ENCODE assay signal across 22 cellular contexts in genomic region chr3:32862247-32863013, GRCh38. TPM values are rescaled to one million over a fixed set of nuclear protein-coding genes. Genes with fewer than 3 reads are reported as not detected.
DNase-seq lines count a peak whose midpoint lies in the region; ATAC-seq and TF ChIP-seq lines count a peak whose summit lies in the region.
"Had no signal": no experiment of that assay in that cellular context is flagged by ENCODE, and none has a peak within 500 bp of the region (broad histone marks: within the 10 kb centered on the region; RNA-seq: fewer than 3 reads in every experiment).

No MANE protein-coding gene starts in this region.

- DNase-seq in cardiac muscle cell (ENCODE audit: low read depth in 1 of 2, low spot score in 1 of 2) (no peak), heart left ventricle (no peak), brain pericyte (ENCODE audit: low read depth, low spot score) (peak; percentile 49), mesothelial cell of epicardium (ENCODE audit: low spot score in 2 of 2, unreplicated experiment in 2 of 2) (no peak), retina (peak; percentile 68), kidney tubule cell (ENCODE audit: low spot score) (no peak)
- DNase-seq in activated T-cell treated with anti-CD3 and anti-CD28 coated beads, Interleukin-2, amount 50 U/mL, for 24 hours = no peak
- DNase-seq: DND-41, GM23248, NCI-H1092 treated with DMSO at 0.1 percent for 48 hours, NCI-H1694 treated with DMSO at 0.1 percent for 48 hours, NCI-H2107, NCI-H345, NCI-H524 treated with DMSO at 0.1 percent for 48 hours, PC-9, SIG-M5 had no signal

- H3K9me3 ChIP-seq in cardiac muscle cell (ENCODE audit: low read depth) (no peaks in the 10 kb centered on the region), heart left ventricle (no peaks in the 10 kb centered on the region)

- H3K4me3 Mint-ChIP-seq in mesothelial cell of epicardium = no peak overlapping the region
- no peak overlapping the region for H3K4me3 Mint-ChIP-seq in activated T-cell treated with anti-CD3 and anti-CD28 coated beads, Interleukin-2, amount 50 U/mL, for 24 hours
- H3K4me3 Mint-ChIP-seq: CD14-positive monocyte had no signal

- TF ChIP-seq CTCF in cardiac muscle cell (IDR thresholded peaks at IDR 0.05; ENCODE audit: low read depth, low read length) (no peak), heart left ventricle (IDR thresholded peaks at IDR 0.05) (no peak), mesothelial cell of epicardium (IDR thresholded peaks at IDR 0.05; ENCODE audit: unreplicated experiment) (no peak)

- no peaks in the 10 kb centered on the region for H3K27me3 Mint-ChIP-seq in mesothelial cell of epicardium (ENCODE audit: low read depth)
- H3K27me3 Mint-ChIP-seq in activated T-cell treated with anti-CD3 and anti-CD28 coated beads, Interleukin-2, amount 50 U/mL, for 24 hours = no peaks in the 10 kb centered on the region

- H3K9me3 Mint-ChIP-seq in mesothelial cell of epicardium = no peaks in the 10 kb centered on the region
- no peaks in the 10 kb centered on the region for H3K9me3 Mint-ChIP-seq in activated T-cell treated with anti-CD3 and anti-CD28 coated beads, Interleukin-2, amount 50 U/mL, for 24 hours
- H3K9me3 Mint-ChIP-seq: CD14-positive monocyte had no signal

- no peak for TF ChIP-seq POLR2A in heart left ventricle (IDR thresholded peaks at IDR 0.05)

- H3K36me3 Mint-ChIP-seq in mesothelial cell of epicardium = no peaks in the 10 kb centered on the region
- H3K36me3 Mint-ChIP-seq in activated T-cell treated with anti-CD3 and anti-CD28 coated beads, Interleukin-2, amount 50 U/mL, for 24 hours (ENCODE audit: low read depth) = no peaks in the 10 kb centered on the region
- H3K36me3 Mint-ChIP-seq: CD14-positive monocyte had no signal

- H3K27ac ChIP-seq in cardiac muscle cell (peak overlapping the region; percentile 48), heart left ventricle (no peak overlapping the region)
- H3K27ac ChIP-seq: 22Rv1, GM23248, PC-9, RWPE1 had no signal

- ATAC-seq in heart left ventricle (no peak), GM19351 (IDR thresholded peaks at IDR 0.05; ENCODE audit: unreplicated experiment) (no peak)

- 71 to 81% (median 78%) methylated on average over 11 of the region's 11 CpGs for WGBS in heart left ventricle, 4 donors

- H3K4me3 ChIP-seq in cardiac muscle cell (no peak overlapping the region), heart left ventricle (no peak overlapping the region)
- H3K4me3 ChIP-seq: GM23248, PC-9 had no signal

- H3K36me3 ChIP-seq in cardiac muscle cell (no peaks in the 10 kb centered on the region), heart left ventricle (no peaks in the 10 kb centered on the region)

- H3K4me1 Mint-ChIP-seq in mesothelial cell of epicardium = peaks cover 33% of the 10 kb centered on the region
- H3K4me1 Mint-ChIP-seq in activated T-cell treated with anti-CD3 and anti-CD28 coated beads, Interleukin-2, amount 50 U/mL, for 24 hours (ENCODE audit: low read depth) = peaks cover 1% of the 10 kb centered on the region

- intact Hi-C loops in heart left ventricle (cut with DNase I) = no loop called here

- no peaks in the 10 kb centered on the region for H3K27me3 ChIP-seq in cardiac muscle cell
- no peaks in the 10 kb centered on the region for H3K27me3 ChIP-seq in heart left ventricle

- H3K4me1 ChIP-seq in cardiac muscle cell (ENCODE audit: low read depth) (peaks cover 40% of the 10 kb centered on the region), heart left ventricle (no peaks in the 10 kb centered on the region)

- H3K27ac Mint-ChIP-seq in mesothelial cell of epicardium = peak overlapping the region; percentile 15
- H3K27ac Mint-ChIP-seq in activated T-cell treated with anti-CD3 and anti-CD28 coated beads, Interleukin-2, amount 50 U/mL, for 24 hours = no peak overlapping the region
- H3K27ac Mint-ChIP-seq: CD14-positive monocyte had no signal

RNA-seq across cellular contexts. Expression of gene TRIM71, which starts 44.6 kb away (rescaled TPM):
- total RNA-seq in cardiac muscle cell (13.9 and 21.8 TPM in 2 replicates), heart left ventricle (under 1 TPM in 2 of 9 donors, not detected in 7; 0.05 TPM), mesothelial cell of epicardium (2.7 to 3.1 TPM (median 3.0 TPM) in 3 replicates)
- polyA plus RNA-seq in cardiac muscle cell (3.3 and 6.8 TPM in 2 replicates), heart left ventricle (not detected)
- total RNA-seq: LHCN-M2, PC-9 had no signal
- polyA plus RNA-seq: AG04450 had no signal

Comparison
In these comparisons a context has a peak if more than half of its experiments do, and no peak if none do; other contexts are left out.
1. DNase-seq: peak in brain pericyte (single experiment) and retina (single experiment); none in cardiac muscle cell (0 of 2), heart left ventricle (0 of 5), mesothelial cell of epicardium (0 of 2), activated T-cell treated with anti-CD3 and anti-CD28 coated beads, Interleukin-2, amount 50 U/mL, for 24 hours (single experiment) and kidney tubule cell (single experiment).